In the genomic region with DNA sequence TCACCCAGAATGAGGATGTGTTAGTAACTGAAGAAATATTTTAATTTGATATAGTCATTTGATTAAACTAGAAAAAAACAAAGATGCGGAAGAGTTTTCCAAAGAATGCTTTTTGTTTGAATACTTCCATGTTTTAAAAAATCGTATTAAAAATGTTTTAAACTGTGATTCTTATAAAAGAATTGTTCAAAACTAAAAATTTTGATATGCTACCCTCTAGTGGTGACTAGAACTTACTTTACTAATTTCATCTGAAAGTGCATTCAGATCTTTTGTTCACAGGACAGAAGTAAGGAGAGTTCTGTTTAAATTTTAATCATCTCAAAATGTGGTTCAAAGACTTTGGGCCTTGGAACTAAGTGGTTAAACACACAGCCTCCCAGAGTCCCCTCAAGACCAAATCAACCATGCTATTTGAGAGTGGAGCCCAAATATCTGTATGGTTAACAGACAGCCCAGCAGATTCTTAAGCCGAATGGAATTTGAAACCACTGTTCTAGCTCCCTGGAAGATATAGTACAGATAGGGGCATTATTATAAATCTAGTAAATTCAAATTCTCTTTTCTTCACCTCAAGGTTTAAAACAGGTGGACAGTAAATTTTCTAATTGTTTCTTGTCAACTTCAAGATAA, we compare ENCODE assay signal across 10 cellular contexts. TPM values are rescaled to one million over a fixed set of nuclear protein-coding genes. Genes with fewer than 3 reads are reported as not detected.
DNase-seq lines count a peak whose midpoint lies in the region; ATAC-seq and TF ChIP-seq lines count a peak whose summit lies in the region.
"Had no signal": no experiment of that assay in that cellular context is flagged by ENCODE, and none has a peak within 500 bp of the region (broad histone marks: within the 10 kb centered on the region; RNA-seq: fewer than 3 reads in every experiment).

No MANE protein-coding gene starts in this region.

- intact Hi-C loops in left ventricle myocardium inferior (cut with micrococcal nuclease) (no loop called here), left ventricle myocardium superior (cut with micrococcal nuclease) (no loop called here)

- H3K27me3 ChIP-seq in left ventricle myocardium inferior (ENCODE audit: low read depth): no peaks in the 10 kb centered on the region

- DNase-seq in left ventricle myocardium inferior (no peak), left ventricle myocardium superior (no peak), RKO (ENCODE audit: low spot score) (peak; percentile 45), fibroblast of the aortic adventitia (ENCODE audit: low read depth) (peak; percentile 24), erythroblast (lab: John Stamatoyannopoulos, UW) (no peak), ureter (ENCODE audit: low spot score) (no peak)
- no peak for DNase-seq in activated CD4-positive, alpha-beta T cell treated with anti-CD3 and anti-CD28 coated beads for 4 hours
- DNase-seq: naive thymus-derived CD8-positive, alpha-beta T cell had no signal

- H3K36me3 ChIP-seq in left ventricle myocardium inferior: no peaks in the 10 kb centered on the region

- no peaks in the 10 kb centered on the region for H3K9me3 ChIP-seq in left ventricle myocardium inferior (replicated peaks)

- no peak overlapping the region for H3K27ac ChIP-seq in left ventricle myocardium inferior (replicated peaks)

- no peak overlapping the region for H3K4me3 ChIP-seq in left ventricle myocardium inferior
- H3K4me3 ChIP-seq in fibroblast of the aortic adventitia (ENCODE audit: low read depth, low read length): no peak overlapping the region

- peaks cover 1% of the 10 kb centered on the region for H3K4me1 ChIP-seq in left ventricle myocardium inferior

- no peak for ATAC-seq in left ventricle myocardium superior
- no peak for ATAC-seq in HG02798 (IDR thresholded peaks at IDR 0.05; ENCODE audit: poor library complexity, unreplicated experiment)
- ATAC-seq: naive thymus-derived CD8-positive, alpha-beta T cell had no signal

- TF ChIP-seq CTCF in left ventricle myocardium inferior (IDR thresholded peaks at IDR 0.05; ENCODE audit: borderline replicate concordance) (peak; percentile 43), fibroblast of the aortic adventitia (IDR thresholded peaks at IDR 0.05; ENCODE audit: insufficient read depth, low read length) (peak; percentile 35)

- no peak for TF ChIP-seq POLR2A in erythroblast (IDR thresholded peaks at IDR 0.05; ENCODE audit: low read length)

RNA-seq across cellular contexts. Expression of gene SYNPR, which starts 45.2 kb away (rescaled TPM):
- total RNA-seq in left ventricle myocardium inferior (0.93 TPM), left ventricle myocardium superior (not detected), fibroblast of the aortic adventitia (ENCODE audit: low replicate concordance) (not detected in 2 replicates), ureter (not detected)
- total RNA-seq: HT-29; naive thymus-derived CD8-positive, alpha-beta T cell had no signal

Comparison
In these comparisons a context has a peak if more than half of its experiments do, and no peak if none do; other contexts are left out.
1. DNase-seq: peak in RKO (single experiment) and fibroblast of the aortic adventitia (single experiment); none in left ventricle myocardium inferior (single experiment), left ventricle myocardium superior (single experiment), erythroblast (0 of 2), ureter (single experiment) and activated CD4-positive, alpha-beta T cell treated with anti-CD3 and anti-CD28 coated beads for 4 hours (0 of 2).